ENCODE assay signal across 8 cellular contexts in the genomic region with DNA sequence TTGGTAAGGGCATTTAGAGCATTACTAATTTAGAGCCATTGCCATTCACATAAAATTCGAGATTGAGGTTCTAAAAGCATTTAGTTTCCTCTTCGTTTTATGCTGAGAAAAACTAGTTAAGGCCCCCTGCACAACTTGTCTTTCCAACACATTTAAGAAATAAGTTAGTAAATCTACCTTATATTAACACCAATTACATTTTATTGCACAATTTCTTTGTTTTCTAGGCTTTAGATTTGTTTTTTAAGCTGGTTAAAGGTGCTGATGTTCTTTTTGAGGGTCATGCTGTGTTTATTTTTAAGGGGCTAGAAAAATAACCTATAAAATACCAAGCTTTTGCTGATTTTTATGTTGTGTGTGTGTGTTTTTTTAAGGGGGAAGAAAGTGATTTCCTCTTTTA. TPM values are rescaled to one million over a fixed set of nuclear protein-coding genes. Genes with fewer than 3 reads are reported as not detected.
DNase-seq lines count a peak whose midpoint lies in the region; TF ChIP-seq lines count a peak whose summit lies in the region.

No MANE protein-coding gene starts in this region.

- H3K36me3 ChIP-seq in iPS-20b (ENCODE audit: insufficient read depth, low read depth, low read length) = peaks cover 19% of the 10 kb centered on the region
- peaks cover 9% of the 10 kb centered on the region for H3K36me3 ChIP-seq in suprapubic skin

- no peak for TF ChIP-seq CTCF in suprapubic skin (IDR thresholded peaks at IDR 0.05)

- H3K4me1 ChIP-seq in iPS-20b (ENCODE audit: insufficient read depth, low read length) (peaks cover 18% of the 10 kb centered on the region), suprapubic skin (peaks cover 44% of the 10 kb centered on the region)

- H3K9ac ChIP-seq in iPS-20b (ENCODE audit: low read depth, low read length) = peak overlapping the region; percentile 84

- peak overlapping the region; percentile 91 for H3K4me3 ChIP-seq in iPS-20b (ENCODE audit: low read length)
- H3K4me3 ChIP-seq in suprapubic skin = peak overlapping the region; percentile 72

- H3K27ac Mint-ChIP-seq in activated T-cell treated with anti-CD3 and anti-CD28 coated beads, Interleukin-2, amount 50 U/mL, for 24 hours = peak overlapping the region; percentile 96
- no peak overlapping the region for H3K27ac Mint-ChIP-seq in activated T-helper 1 cell treated with anti-CD3 and anti-CD28 coated beads, Interleukin-12 subunit alpha, Interleukin-12 subunit beta, Interleukin-2, Interleukin-4 antibody, amounts not matched to agents 30 ng/mL and 10 ng/mL and 1 ng/mL, durations not matched to agents 14 hours and 24 hours and 36 hours

- H3K27me3 ChIP-seq in iPS-20b (ENCODE audit: insufficient read depth, low read length) (no peaks in the 10 kb centered on the region), suprapubic skin (no peaks in the 10 kb centered on the region)

- peaks cover 58% of the 10 kb centered on the region for H3K4me1 Mint-ChIP-seq in activated T-cell treated with anti-CD3 and anti-CD28 coated beads, Interleukin-2, amount 50 U/mL, for 24 hours (ENCODE audit: low read depth)
- peaks cover 47% of the 10 kb centered on the region for H3K4me1 Mint-ChIP-seq in activated T-helper 1 cell treated with anti-CD3 and anti-CD28 coated beads, Interleukin-12 subunit alpha, Interleukin-12 subunit beta, Interleukin-2, Interleukin-4 antibody, amounts not matched to agents 30 ng/mL and 10 ng/mL and 1 ng/mL, durations not matched to agents 14 hours and 24 hours and 36 hours (ENCODE audit: low read depth)

- no peak for TF ChIP-seq EP300 in suprapubic skin (IDR thresholded peaks at IDR 0.05)

- 16% methylated on average over 2 of the region's 2 CpGs for WGBS in suprapubic skin

- H3K9me3 ChIP-seq in iPS-20b (ENCODE audit: insufficient read depth, low read depth, low read length) (no peaks in the 10 kb centered on the region), suprapubic skin (no peaks in the 10 kb centered on the region)

- no peaks in the 10 kb centered on the region for H3K9me3 Mint-ChIP-seq in activated T-cell treated with anti-CD3 and anti-CD28 coated beads, Interleukin-2, amount 50 U/mL, for 24 hours
- no peaks in the 10 kb centered on the region for H3K9me3 Mint-ChIP-seq in activated T-helper 1 cell treated with anti-CD3 and anti-CD28 coated beads, Interleukin-12 subunit alpha, Interleukin-12 subunit beta, Interleukin-2, Interleukin-4 antibody, amounts not matched to agents 30 ng/mL and 10 ng/mL and 1 ng/mL, durations not matched to agents 14 hours and 24 hours and 36 hours

- DNase-seq in activated T-cell treated with anti-CD3 and anti-CD28 coated beads, Interleukin-2, amount 50 U/mL, for 24 hours = no peak
- DNase-seq in activated T-cell treated with anti-CD3 and anti-CD28 coated beads for 4 hours (no peak), suprapubic skin (ENCODE audit: low spot score in 2 of 2) (no peak), NCI-H226 (no peak), DMS153 (lab: John Stamatoyannopoulos, UW) (no peak), cerebellar nuclear complex (lab: John Stamatoyannopoulos, UW) (no peak)
- DNase-seq in activated T-helper 1 cell treated with anti-CD3 and anti-CD28 coated beads, Interleukin-12 subunit alpha, Interleukin-12 subunit beta, Interleukin-2, Interleukin-4 antibody, amounts not matched to agents 30 ng/mL and 10 ng/mL and 1 ng/mL, durations not matched to agents 14 hours and 24 hours and 36 hours (ENCODE audit: low spot score) = no peak

- no peak for TF ChIP-seq POLR2A in suprapubic skin (IDR thresholded peaks at IDR 0.05)

- H3K27ac ChIP-seq in iPS-20b (ENCODE audit: low read length) = no peak overlapping the region
- no peak overlapping the region for H3K27ac ChIP-seq in suprapubic skin

- H3K27me3 Mint-ChIP-seq in activated T-cell treated with anti-CD3 and anti-CD28 coated beads, Interleukin-2, amount 50 U/mL, for 24 hours = no peaks in the 10 kb centered on the region
- H3K27me3 Mint-ChIP-seq in activated T-helper 1 cell treated with anti-CD3 and anti-CD28 coated beads, Interleukin-12 subunit alpha, Interleukin-12 subunit beta, Interleukin-2, Interleukin-4 antibody, amounts not matched to agents 30 ng/mL and 10 ng/mL and 1 ng/mL, durations not matched to agents 14 hours and 24 hours and 36 hours (ENCODE audit: insufficient read depth) = no peaks in the 10 kb centered on the region

- peaks cover 42% of the 10 kb centered on the region for H3K36me3 Mint-ChIP-seq in activated T-cell treated with anti-CD3 and anti-CD28 coated beads, Interleukin-2, amount 50 U/mL, for 24 hours (ENCODE audit: low read depth)
- peaks cover 21% of the 10 kb centered on the region for H3K36me3 Mint-ChIP-seq in activated T-helper 1 cell treated with anti-CD3 and anti-CD28 coated beads, Interleukin-12 subunit alpha, Interleukin-12 subunit beta, Interleukin-2, Interleukin-4 antibody, amounts not matched to agents 30 ng/mL and 10 ng/mL and 1 ng/mL, durations not matched to agents 14 hours and 24 hours and 36 hours (ENCODE audit: low read depth)

- peak overlapping the region; percentile 94 for H3K4me3 Mint-ChIP-seq in activated T-cell treated with anti-CD3 and anti-CD28 coated beads, Interleukin-2, amount 50 U/mL, for 24 hours
- peak overlapping the region; percentile 100 for H3K4me3 Mint-ChIP-seq in activated T-helper 1 cell treated with anti-CD3 and anti-CD28 coated beads, Interleukin-12 subunit alpha, Interleukin-12 subunit beta, Interleukin-2, Interleukin-4 antibody, amounts not matched to agents 30 ng/mL and 10 ng/mL and 1 ng/mL, durations not matched to agents 14 hours and 24 hours and 36 hours

- intact Hi-C loops in activated T-helper 1 cell treated with anti-CD3 and anti-CD28 coated beads, Interleukin-12 subunit alpha, Interleukin-12 subunit beta, Interleukin-2, Interleukin-4 antibody, amounts not matched to agents 30 ng/mL and 10 ng/mL and 1 ng/mL, durations not matched to agents 14 hours and 24 hours and 36 hours (cut with micrococcal nuclease) = loop anchor here (2.0 to 10.0 kb wide), 6 partner anchors 82 to 616 kb away; partner anchors contain the start of genes CD53, DDX20, KCNA3 and RAP1A

RNA-seq across cellular contexts. Expression of gene CEPT1, which starts 1.2 kb away (rescaled TPM):
- 32.5 and 37.3 TPM in 2 replicates for total RNA-seq in activated T-helper 1 cell treated with anti-CD3 and anti-CD28 coated beads, Interleukin-12 subunit alpha, Interleukin-12 subunit beta, Interleukin-2, Interleukin-4 antibody, amounts not matched to agents 30 ng/mL and 10 ng/mL and 1 ng/mL, durations not matched to agents 14 hours and 24 hours and 36 hours
- total RNA-seq in suprapubic skin = 10 to 100 TPM; 29.8 to 50.8 (median 36.9) TPM

RNA-seq across cellular contexts. Expression of gene DRAM2, which starts 1.4 kb away (rescaled TPM):
- 24.0 and 26.6 TPM in 2 replicates for total RNA-seq in activated T-helper 1 cell treated with anti-CD3 and anti-CD28 coated beads, Interleukin-12 subunit alpha, Interleukin-12 subunit beta, Interleukin-2, Interleukin-4 antibody, amounts not matched to agents 30 ng/mL and 10 ng/mL and 1 ng/mL, durations not matched to agents 14 hours and 24 hours and 36 hours
- total RNA-seq in suprapubic skin = 10 to 100 TPM; 24.4 to 37.1 (median 31.1) TPM

RNA-seq across cellular contexts. Expression of gene DENND2D, which starts 59.2 kb away (rescaled TPM):
- 205 and 206 TPM in 2 replicates for total RNA-seq in activated T-helper 1 cell treated with anti-CD3 and anti-CD28 coated beads, Interleukin-12 subunit alpha, Interleukin-12 subunit beta, Interleukin-2, Interleukin-4 antibody, amounts not matched to agents 30 ng/mL and 10 ng/mL and 1 ng/mL, durations not matched to agents 14 hours and 24 hours and 36 hours
- 10 to 100 TPM; 25.3 to 37.1 (median 31.8) TPM for total RNA-seq in suprapubic skin
